Comparison of ENCODE assay signal across 7 cellular contexts in the genomic region with DNA sequence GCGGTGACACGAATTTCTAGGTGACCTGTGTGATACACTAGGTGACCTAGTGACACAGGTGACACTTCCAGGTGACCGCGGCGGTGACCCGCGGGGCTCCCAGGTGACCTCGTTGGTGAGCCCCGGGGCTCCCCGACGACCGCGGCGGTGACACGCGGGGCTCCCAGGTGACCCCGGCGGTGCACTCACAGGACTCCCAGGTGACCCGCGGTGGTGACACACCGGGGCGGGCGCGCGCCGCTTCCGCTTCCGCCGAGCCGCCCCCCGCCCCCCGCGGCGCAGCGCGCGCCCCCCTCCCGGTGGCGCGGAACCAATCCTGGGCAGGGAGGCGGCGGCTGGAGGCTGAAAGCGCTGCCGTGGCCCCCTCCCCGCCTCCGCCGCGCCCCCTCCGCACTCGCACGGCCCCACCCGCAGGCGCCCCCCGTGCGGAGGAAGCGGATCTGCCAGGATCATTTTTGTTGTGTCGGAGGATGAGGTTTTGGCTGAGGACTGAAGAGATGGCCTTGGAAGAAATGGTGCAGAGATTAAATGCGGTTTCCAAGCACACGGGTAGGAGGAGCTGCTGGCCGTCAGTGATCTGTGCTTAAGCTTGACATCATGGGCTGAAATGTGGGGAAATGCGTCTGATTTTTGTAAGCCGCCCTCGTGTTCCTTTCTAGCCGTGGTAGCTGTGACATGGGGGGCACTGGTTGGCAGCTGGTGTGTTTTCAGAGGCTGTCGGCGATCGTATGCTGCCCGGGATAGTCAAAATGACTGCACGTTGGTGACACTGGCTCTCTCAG. TPM values are rescaled to one million over a fixed set of nuclear protein-coding genes. Genes with fewer than 3 reads are reported as not detected.
DNase-seq lines count a peak whose midpoint lies in the region; ATAC-seq and TF ChIP-seq lines count a peak whose summit lies in the region.

Gene MCF2L (plus strand): TSS at position 305 of the 782 bp plus-strand sequence. CDS start 166 bp downstream, at position 471.

- peak within 1 kb of the TSS; percentile 47 to 94 (median 62) for H3K27ac Mint-ChIP-seq in naive B cell
- peak within 1 kb of the TSS; percentile 52 for H3K27ac Mint-ChIP-seq in stimulated activated effector memory CD8-positive, alpha-beta T cell treated with anti-CD3 and anti-CD28 coated beads, Interleukin-12 subunit alpha, Interleukin-12 subunit beta, amount 100 ng/mL, for 72 hours

- H3K27ac ChIP-seq in fibroblast of lung (ENCODE audit: insufficient read depth, low read length), result no peak within 1 kb of the TSS

- H3K4me1 ChIP-seq in fibroblast of lung (ENCODE audit: control insufficient read depth, extremely low read depth, insufficient read depth, low read length), result no peaks in the 10 kb centered on the region

- no peaks in the 10 kb centered on the region for H4K20me1 ChIP-seq in fibroblast of lung (ENCODE audit: control insufficient read depth, extremely low read depth, insufficient read depth, low read length)

- peaks cover 0 to 8% (median 0%) of the 10 kb centered on the region in 7 donors for H3K9me3 Mint-ChIP-seq in naive B cell
- H3K9me3 Mint-ChIP-seq in stimulated activated effector memory CD8-positive, alpha-beta T cell treated with anti-CD3 and anti-CD28 coated beads, Interleukin-12 subunit alpha, Interleukin-12 subunit beta, amount 100 ng/mL, for 72 hours, result peaks cover 3% of the 10 kb centered on the region

- no peaks in the 10 kb centered on the region for H3K36me3 Mint-ChIP-seq in naive B cell
- H3K36me3 Mint-ChIP-seq in stimulated activated effector memory CD8-positive, alpha-beta T cell treated with anti-CD3 and anti-CD28 coated beads, Interleukin-12 subunit alpha, Interleukin-12 subunit beta, amount 100 ng/mL, for 72 hours, result peaks cover 5% of the 10 kb centered on the region

- peak within 1 kb of the TSS; percentile 80 to 95 (median 90) for H3K4me3 Mint-ChIP-seq in naive B cell
- H3K4me3 Mint-ChIP-seq in stimulated activated effector memory CD8-positive, alpha-beta T cell treated with anti-CD3 and anti-CD28 coated beads, Interleukin-12 subunit alpha, Interleukin-12 subunit beta, amount 100 ng/mL, for 72 hours, result peak within 1 kb of the TSS; percentile 78

- TF ChIP-seq CTCF in fibroblast of lung (conservative IDR thresholded peaks at IDR 0.05 in 1 of 2, IDR thresholded peaks at IDR 0.05 in 1 of 2; ENCODE audit: low read depth in 1 of 2, low read length in 2 of 2), result peak in 1 of 2 donors; percentile 32

- H3K27me3 ChIP-seq in fibroblast of lung (ENCODE audit: control insufficient read depth, insufficient read depth, low read length), result peaks cover 33% of the 10 kb centered on the region

- peak within 1 kb of the TSS in 1 of 4 experiments; percentile 20 for H3K4me3 ChIP-seq in fibroblast of lung (replicated peaks in 1 of 4; ENCODE audit: control extremely low read depth in 1 of 4, insufficient read depth in 1 of 4, low read depth in 3 of 4, low read length in 4 of 4)

- H3K4me1 Mint-ChIP-seq in naive B cell, result peaks cover 16 to 35% (median 31%) of the 10 kb centered on the region in 3 donors
- peaks cover 25% of the 10 kb centered on the region for H3K4me1 Mint-ChIP-seq in stimulated activated effector memory CD8-positive, alpha-beta T cell treated with anti-CD3 and anti-CD28 coated beads, Interleukin-12 subunit alpha, Interleukin-12 subunit beta, amount 100 ng/mL, for 72 hours

- ATAC-seq in GM19372 (IDR thresholded peaks at IDR 0.05; ENCODE audit: low read depth, unreplicated experiment) (peak; percentile 53), naive B cell (ENCODE audit: low read depth in 2 of 2) (peak; percentile 69 to 75)
- ATAC-seq in stimulated activated effector memory CD8-positive, alpha-beta T cell treated with anti-CD3 and anti-CD28 coated beads, Interleukin-12 subunit alpha, Interleukin-12 subunit beta, amount 100 ng/mL, for 72 hours, result peak; percentile 73

- H3K79me2 ChIP-seq in fibroblast of lung (ENCODE audit: control insufficient read depth, insufficient read depth, low read length), result no peaks in the 10 kb centered on the region

- no peak within 1 kb of the TSS for H3K9ac ChIP-seq in fibroblast of lung (ENCODE audit: insufficient read depth, low read length)

- H2AFZ ChIP-seq in fibroblast of lung (ENCODE audit: low read length), result no peak within 1 kb of the TSS

- no peaks in the 10 kb centered on the region for H3K36me3 ChIP-seq in fibroblast of lung (ENCODE audit: control insufficient read depth, insufficient read depth, low read length)

- H3K9me3 ChIP-seq in fibroblast of lung (ENCODE audit: control insufficient read depth, insufficient read depth, low read depth, low read length), result no peaks in the 10 kb centered on the region

- DNase-seq in NCI-H510A treated with DMSO at 0.1 percent for 48 hours (lab: John Stamatoyannopoulos, UW) (peak; percentile 58), activated T-cell treated with anti-CD3 and anti-CD28 coated beads for 48 hours (ENCODE audit: low read depth) (peak; percentile 59), fibroblast of lung (ENCODE audit: low read depth in 2 of 2) (peak; percentile 25 to 42), naive B cell (peak; percentile 67), NCI-H128 (lab: John Stamatoyannopoulos, UW; ENCODE audit: unreplicated experiment) (no peak)
- peak; percentile 10 to 68 for DNase-seq in stimulated activated effector memory CD8-positive, alpha-beta T cell treated with anti-CD3 and anti-CD28 coated beads, Interleukin-12 subunit alpha, Interleukin-12 subunit beta, amount 100 ng/mL, for 72 hours (ENCODE audit: low spot score in 2 of 2)

- H3K27me3 Mint-ChIP-seq in naive B cell, result peaks cover 23 to 43% (median 28%) of the 10 kb centered on the region in 3 donors

- H3K4me2 ChIP-seq in fibroblast of lung (ENCODE audit: extremely low read depth, insufficient read depth, low read length), result no peak within 1 kb of the TSS

RNA-seq across cellular contexts. Expression of gene MCF2L, which starts in this region (rescaled TPM):
- total RNA-seq in fibroblast of lung, result 1.0 and 3.3 TPM in 2 replicates
- 0.06 and 0.18 TPM in 2 replicates for polyA plus RNA-seq in fibroblast of lung
- 0.14 and 0.16 TPM in 2 replicates for polyA plus RNA-seq in fibroblast of lung (2012)
- polyA minus RNA-seq in fibroblast of lung (ENCODE audit: low replicate concordance), result not detected in 2 replicates
- 1 to 10 TPM; 2.1 to 4.7 (median 4.2) TPM for polyA plus RNA-seq in naive B cell (ENCODE audit: low read depth in 6 of 6)
